Comparison of ENCODE assay signal across 30 cellular contexts in genomic region chr20:60584221-60584620, GRCh38.
A peak's percentile ranks its signal among the peaks of the same experiment; 100 is the strongest.
DNase-seq lines count a peak whose midpoint lies in the region; ATAC-seq, FAIRE-seq and TF ChIP-seq lines count a peak whose summit lies in the region.
"Had no signal": no experiment of that assay in that cellular context is flagged by ENCODE, and none has a peak within 500 bp of the region (broad histone marks: within the 10 kb centered on the region; RNA-seq: fewer than 3 reads in every experiment).

No MANE protein-coding gene starts in this region.

- no peaks in the 10 kb centered on the region for H3K79me2 ChIP-seq in keratinocyte (ENCODE audit: control insufficient read depth, insufficient read depth, low read length)

- no peaks in the 10 kb centered on the region for H4K20me1 ChIP-seq in keratinocyte (ENCODE audit: control insufficient read depth, extremely low read depth, insufficient read depth, low read length)
- H4K20me1 ChIP-seq: BLaER1 had no signal

- peaks cover 19% of the 10 kb centered on the region for H3K4me1 ChIP-seq in keratinocyte (ENCODE audit: control insufficient read depth, extremely low read depth, insufficient read depth, low read length)
- H3K4me1 ChIP-seq: HAP-1 had no signal

- H3K4me3 ChIP-seq in bronchial epithelial cell (ENCODE audit: low read depth, low read length) (no peak overlapping the region), keratinocyte (ENCODE audit: control insufficient read depth in 2 of 3, extremely low read depth in 1 of 3, insufficient read depth in 2 of 3, low read depth in 1 of 3, low read length in 3 of 3) (no peak overlapping the region)
- H3K4me3 ChIP-seq: BLaER1, HAP-1, SK-N-MC had no signal

- H3K36me3 ChIP-seq in bronchial epithelial cell (ENCODE audit: control insufficient read depth, insufficient read depth, low read length) (no peaks in the 10 kb centered on the region), keratinocyte (ENCODE audit: control insufficient read depth in 2 of 2, extremely low read depth in 1 of 2, insufficient read depth in 2 of 2, low read length in 2 of 2) (no peaks in the 10 kb centered on the region)
- H3K36me3 ChIP-seq: BLaER1, HAP-1 had no signal

- TF ChIP-seq POLR2A in GM12891 (IDR thresholded peaks at IDR 0.05; ENCODE audit: low read depth, low read length) = no peak

- H2AFZ ChIP-seq in keratinocyte (ENCODE audit: control insufficient read depth, low read length) = no peak overlapping the region

- H3K27me3 ChIP-seq in bronchial epithelial cell (ENCODE audit: control insufficient read depth, insufficient read depth, low read length) (no peaks in the 10 kb centered on the region), keratinocyte (ENCODE audit: control insufficient read depth, extremely low read depth, insufficient read depth, low read length) (no peaks in the 10 kb centered on the region)
- H3K27me3 ChIP-seq: BLaER1 had no signal

- dilution Hi-C loops in keratinocyte (cut with MboI; ENCODE audit: extremely low pct_ligation_motif_present, low sequenced_read_pairs) = no loop called here

- peak; percentile 13 for DNase-seq in Ammon's horn (ENCODE audit: low spot score)
- peak; percentile 1 for DNase-seq in NCI-H460 (ENCODE audit: extremely low read depth, low read depth)
- peak; percentile 41 for DNase-seq in bronchial epithelial cell (ENCODE audit: low read depth)
- DNase-seq in keratinocyte (ENCODE audit: low read depth, low spot score) = peak; percentile 45
- DNase-seq in GM20000 (ENCODE audit: low spot score) = no peak
- DNase-seq in GM12891 (ENCODE audit: insufficient read length, low spot score) = no peak
- DNase-seq in cerebellum (ENCODE audit: low spot score) = no peak
- DNase-seq: 8988T; ACHN; CD4-positive, CD25-positive, alpha-beta regulatory T cell; GOT3; HFFc6; Karpas-422; NCI-H1092 treated with DMSO at 0.1 percent for 48 hours; NCI-H1436; NCI-H187 treated with DMSO at 0.1 percent for 48 hours; NCI-H2171 treated with DMSO at 0.1 percent for 48 hours; NCI-H345; NCI-H524; NCI-H774; SHP77 had no signal

- H3K27ac ChIP-seq in keratinocyte (ENCODE audit: control insufficient read depth, insufficient read depth, low read length) = peak overlapping the region; percentile 88
- H3K27ac ChIP-seq: BLaER1, HL-60, SK-N-MC had no signal

- TF ChIP-seq CTCF in bronchial epithelial cell (IDR thresholded peaks at IDR 0.05; ENCODE audit: insufficient read depth, low read length, severe bottlenecking) (no peak), keratinocyte (optimal IDR thresholded peaks at IDR 0.05 in 1 of 3, IDR thresholded peaks at IDR 0.05 in 1 of 3, conservative IDR thresholded peaks at IDR 0.05 in 1 of 3; ENCODE audit: extremely low read depth in 1 of 3, insufficient read depth in 2 of 3, low read length in 3 of 3) (no peak), GM20000 (IDR thresholded peaks at IDR 0.05; ENCODE audit: extremely low read depth, missing control alignments) (no peak)

- ATAC-seq in HG03175 (IDR thresholded peaks at IDR 0.05; ENCODE audit: unreplicated experiment) = no peak
- ATAC-seq: HepG2 had no signal

- H3K9ac ChIP-seq in keratinocyte (ENCODE audit: control insufficient read depth, extremely low read depth, insufficient read depth, low read length) = peak overlapping the region; percentile 59
- H3K9ac ChIP-seq: BLaER1 had no signal

- FAIRE-seq in bronchial epithelial cell (lab: Jason Lieb, UNC) (no peak), keratinocyte (lab: Jason Lieb, UNC) (peak; percentile 90), GM12891 (lab: Jason Lieb, UNC) (no peak)
- FAIRE-seq: D721Med, GM18507, HepG2, RCC 7860 had no signal

- peak overlapping the region; percentile 6 for H3K4me2 ChIP-seq in keratinocyte (ENCODE audit: control insufficient read depth, extremely low read depth, insufficient read depth, low read depth, low read length)
- H3K4me2 ChIP-seq: BLaER1 had no signal

- no peaks in the 10 kb centered on the region for H3K9me3 ChIP-seq in keratinocyte (ENCODE audit: control insufficient read depth, low read depth, low read length)
- H3K9me3 ChIP-seq: BLaER1 had no signal

- no peaks in the 10 kb centered on the region for H3K9me1 ChIP-seq in keratinocyte (ENCODE audit: control insufficient read depth, extremely low read depth, insufficient read depth, low read length)

TF ChIP-seq in GM12891, 5 proteins besides CTCF, POLR2A, EP300 and RAD21:
- TF ChIP-seq POU2F2 (IDR thresholded peaks at IDR 0.05; ENCODE audit: low read depth, low read length) (no peak), TAF1 (IDR thresholded peaks at IDR 0.05; ENCODE audit: low read depth, low read length) (no peak), SPI1 (IDR thresholded peaks at IDR 0.05; ENCODE audit: low read depth, low read length) (no peak), POLR2AphosphoS5 (IDR thresholded peaks at IDR 0.05; ENCODE audit: low read depth, low read length) (no peak), PAX5 (IDR thresholded peaks at IDR 0.05; ENCODE audit: insufficient read depth, low read length, severe bottlenecking) (no peak)

Comparison
In these comparisons a context has a peak if more than half of its experiments do, and no peak if none do; other contexts are left out.
1. DNase-seq: peak in Ammon's horn (single experiment), NCI-H460 (single experiment), bronchial epithelial cell (single experiment) and keratinocyte (single experiment); none in GM20000 (single experiment), GM12891 (single experiment) and cerebellum (single experiment).